Comparison of ENCODE assay signal across 34 cellular contexts in genomic region chr1:115493834-115494233, GRCh38.
"Had no signal": no experiment of that assay in that cellular context is flagged by ENCODE, and none has a peak within 500 bp of the region (broad histone marks: within the 10 kb centered on the region; RNA-seq: fewer than 3 reads in every experiment).

No MANE protein-coding gene starts in this region.

- H3K4me1 Mint-ChIP-seq: immature natural killer cell; naive thymus-derived CD4-positive, alpha-beta T cell; stimulated activated naive CD8-positive, alpha-beta T cell treated with anti-CD3 and anti-CD28 coated beads, Interleukin-15, amount 100 ng/mL, for 72 hours had no signal

- H3K4me1 ChIP-seq: colonic mucosa, gastroesophageal sphincter, heart right ventricle, left ventricle myocardium inferior, lower lobe of right lung, suprapubic skin, transverse colon, vagina had no signal

- H3K27me3 ChIP-seq: colonic mucosa, foreskin keratinocyte, gastroesophageal sphincter, heart right ventricle, neural progenitor cell, ovary, suprapubic skin, transverse colon, vagina had no signal

- H3K9ac ChIP-seq: neural progenitor cell had no signal

- H3K27ac Mint-ChIP-seq: dendritic cell treated with granulocyte-macrophage colony-stimulating factor and Interleukin-4, amounts not matched to agents 40 ng/mL and 50 ng/mL, for 4 days; endodermal cell; immature natural killer cell; naive thymus-derived CD4-positive, alpha-beta T cell; nephron; neural progenitor cell; stimulated activated naive CD8-positive, alpha-beta T cell treated with anti-CD3 and anti-CD28 coated beads, Interleukin-15, amount 100 ng/mL, for 72 hours had no signal

- H3K4me3 Mint-ChIP-seq: dendritic cell treated with granulocyte-macrophage colony-stimulating factor and Interleukin-4, amounts not matched to agents 40 ng/mL and 50 ng/mL, for 4 days; endodermal cell; immature natural killer cell; naive thymus-derived CD4-positive, alpha-beta T cell; nephron; neural progenitor cell; stimulated activated naive CD8-positive, alpha-beta T cell treated with anti-CD3 and anti-CD28 coated beads, Interleukin-15, amount 100 ng/mL, for 72 hours had no signal

- H3K36me3 ChIP-seq: colonic mucosa, gastroesophageal sphincter, heart right ventricle, left ventricle myocardium inferior, lower lobe of right lung, neural progenitor cell, ovary, suprapubic skin, transverse colon, vagina had no signal

- H3K27me3 Mint-ChIP-seq: dendritic cell treated with granulocyte-macrophage colony-stimulating factor and Interleukin-4, amounts not matched to agents 40 ng/mL and 50 ng/mL, for 4 days; stimulated activated naive CD8-positive, alpha-beta T cell treated with anti-CD3 and anti-CD28 coated beads, Interleukin-15, amount 100 ng/mL, for 72 hours had no signal

- H3K36me3 Mint-ChIP-seq: immature natural killer cell; naive thymus-derived CD4-positive, alpha-beta T cell; neural progenitor cell had no signal

- ATAC-seq: esophagus mucosa; foreskin keratinocyte; gastroesophageal sphincter; left colon; lower lobe of right lung; naive thymus-derived CD4-positive, alpha-beta T cell; sciatic nerve; stimulated activated naive CD8-positive, alpha-beta T cell treated with anti-CD3 and anti-CD28 coated beads, Interleukin-15, amount 100 ng/mL, for 72 hours had no signal

- DNase-seq: colonic mucosa; effector CD8-positive, alpha-beta T cell; endodermal cell; foreskin keratinocyte; heart right ventricle; hippocampal formation; immature natural killer cell; islet precursor cell; kidney glomerular epithelial cell; left colon; left ventricle myocardium inferior; lower lobe of right lung; mesendoderm; midbrain; naive thymus-derived CD4-positive, alpha-beta T cell; ovary; posterior cingulate gyrus; stimulated activated CD4-positive, alpha-beta T cell treated with anti-CD3 and anti-CD28 coated beads, Interleukin-12 subunit alpha, Interleukin-12 subunit beta, amount 100 ng/mL, for 4 hours; stimulated activated CD4-positive, alpha-beta T cell treated with anti-CD3 and anti-CD28 coated beads, Interleukin-1b, Interleukin-23, amount 100 ng/mL, for 48 hours; stimulated activated CD4-positive, alpha-beta T cell treated with anti-CD3 and anti-CD28 coated beads, Interleukin-4, amount 100 ng/mL, for 1 hour; stimulated activated CD8-positive, alpha-beta memory T cell treated with anti-CD3 and anti-CD28 coated beads, Interleukin-4, amount 100 ng/mL, for 48 hours; stimulated activated naive CD4-positive, alpha-beta T cell; stimulated activated naive CD8-positive, alpha-beta T cell treated with anti-CD3 and anti-CD28 coated beads, Interleukin-15, amount 100 ng/mL, for 72 hours; transverse colon had no signal

- H3K9me3 Mint-ChIP-seq: dendritic cell treated with granulocyte-macrophage colony-stimulating factor and Interleukin-4, amounts not matched to agents 40 ng/mL and 50 ng/mL, for 4 days; endodermal cell; neural progenitor cell; stimulated activated naive CD8-positive, alpha-beta T cell treated with anti-CD3 and anti-CD28 coated beads, Interleukin-15, amount 100 ng/mL, for 72 hours had no signal

- H3K9me3 ChIP-seq: colonic mucosa, gastroesophageal sphincter, heart right ventricle, left ventricle myocardium inferior, lower lobe of right lung, ovary, suprapubic skin, transverse colon, vagina had no signal

- H3K4me2 ChIP-seq: neural progenitor cell, smooth muscle cell had no signal

- H3K4me3 ChIP-seq: colonic mucosa, gastroesophageal sphincter, heart right ventricle, left ventricle myocardium inferior, lower lobe of right lung, neural progenitor cell, ovary, smooth muscle cell, suprapubic skin, transverse colon, vagina had no signal

- H3K27ac ChIP-seq: colonic mucosa, epithelial cell of prostate, foreskin keratinocyte, gastroesophageal sphincter, heart right ventricle, left ventricle myocardium inferior, lower lobe of right lung, neural progenitor cell, ovary, suprapubic skin, transverse colon, vagina had no signal

- H2AFZ ChIP-seq: neural progenitor cell had no signal
